8 cellular contexts compared by ENCODE assay signal in the genomic region with DNA sequence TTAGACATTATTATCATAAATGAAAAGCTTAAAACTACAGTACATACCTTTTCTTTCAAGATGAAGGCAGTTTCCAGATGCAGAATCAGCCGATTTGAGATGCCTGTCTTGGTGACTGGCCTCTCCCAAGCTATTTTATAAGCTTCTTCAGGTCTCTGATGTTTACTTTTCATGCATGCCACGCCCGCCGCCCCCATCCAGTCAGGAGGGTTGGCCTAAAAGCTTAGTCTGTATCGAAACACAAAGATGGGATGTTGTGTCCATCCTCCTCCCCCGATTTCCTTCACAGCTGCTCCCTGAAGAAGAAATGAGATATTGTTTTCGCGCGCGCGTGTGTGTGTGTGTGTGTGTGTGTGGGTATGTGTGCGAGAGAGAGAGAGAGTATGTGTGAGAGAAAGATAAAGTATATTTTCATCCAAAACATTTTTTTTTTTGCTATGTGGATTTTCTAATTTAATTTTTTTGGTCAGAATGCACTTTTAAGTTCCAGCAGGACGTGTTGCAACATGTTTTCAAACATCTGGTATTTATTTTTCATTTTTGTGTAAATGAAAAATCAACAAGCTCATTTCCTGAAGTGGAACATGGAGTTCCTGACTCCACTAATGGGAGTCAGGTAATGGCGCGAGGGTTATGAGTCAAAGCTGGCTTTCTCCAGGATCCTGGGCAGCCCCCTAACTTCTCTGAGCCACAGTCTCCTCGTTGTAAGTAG. TPM values are rescaled to one million over a fixed set of nuclear protein-coding genes. Genes with fewer than 3 reads are reported as not detected.
DNase-seq lines count a peak whose midpoint lies in the region; ATAC-seq and TF ChIP-seq lines count a peak whose summit lies in the region.

A gene (minus strand): TSS at position 110 of the 712 bp plus-strand sequence. CDS start 4,479 bp downstream, outside the sequence.

- peaks cover 8% of the 10 kb centered on the region for H3K27me3 Mint-ChIP-seq in Calu3 (ENCODE audit: unreplicated experiment)

- H3K36me3 Mint-ChIP-seq in Calu3 (ENCODE audit: insufficient read depth, unreplicated experiment) = no peaks in the 10 kb centered on the region

- ATAC-seq in left lung = peak; percentile 70

- no peak within 1 kb of the TSS for H3K9ac ChIP-seq in mammary epithelial cell (ENCODE audit: insufficient read depth, low read length)

- H3K9me3 ChIP-seq in mammary epithelial cell (replicated peaks; ENCODE audit: insufficient read depth, low read length) (no peaks in the 10 kb centered on the region), left lung (peaks cover 0 to 1% of the 10 kb centered on the region in 2 donors), tibial artery (no peaks in the 10 kb centered on the region)

- no peak within 1 kb of the TSS for H3K27ac Mint-ChIP-seq in Calu3 (ENCODE audit: unreplicated experiment)

- intact Hi-C loops in mammary epithelial cell (cut with micrococcal nuclease) = no loop called here
- intact Hi-C loops in left lung (cut with DNase I) = no loop called here
- intact Hi-C loops in tibial artery (cut with DNase I; ENCODE audit: low total_unique reads) = no loop called here
- intact Hi-C loops in Calu3 (cut with micrococcal nuclease; ENCODE audit: unreplicated experiment) = no loop called here

- H3K4me3 ChIP-seq in mammary epithelial cell (replicated peaks in 1 of 3; ENCODE audit: insufficient read depth in 1 of 3, low read depth in 2 of 3, low read length in 3 of 3) (no peak within 1 kb of the TSS), left lung (no peak within 1 kb of the TSS), tibial artery (peak within 1 kb of the TSS in 1 of 2 donors; percentile 1)

- H3K36me3 ChIP-seq in mammary epithelial cell (ENCODE audit: insufficient read depth, low read length) (no peaks in the 10 kb centered on the region), left lung (no peaks in the 10 kb centered on the region), tibial artery (no peaks in the 10 kb centered on the region)

- CTCF ChIA-PET in mammary epithelial cell (lab: Charles Lee; ENCODE audit: low non-redundant PET) = no interaction called here
- CTCF ChIA-PET in Calu3 (lab: Charles Lee) = interaction anchor here (0.6 to 1.5 kb wide), 6 partner anchors 13 to 216 kb away, joined by 3 to 6 read pairs (median 4); a partner anchor contains a TSS

- peak within 1 kb of the TSS; percentile 70 for H2AFZ ChIP-seq in mammary epithelial cell (ENCODE audit: low read depth, low read length)

- in situ Hi-C loops in mammary epithelial cell (cut with MboI; ENCODE audit: low sequenced_read_pairs in 2 of 2) = no loop called here

- no peaks in the 10 kb centered on the region for H3K79me2 ChIP-seq in mammary epithelial cell (ENCODE audit: insufficient read depth, low read length)

- dilution Hi-C loops in mammary epithelial cell (cut with HindIII; ENCODE audit: low sequenced_read_pairs) = no loop called here

- H3K4me3 Mint-ChIP-seq in Calu3 (ENCODE audit: low read depth, unreplicated experiment) = no peak within 1 kb of the TSS

- H3K9me3 Mint-ChIP-seq in Calu3 (ENCODE audit: low read depth, unreplicated experiment) = no peaks in the 10 kb centered on the region

- H4K20me1 ChIP-seq in mammary epithelial cell (ENCODE audit: insufficient read depth, low read length) = no peaks in the 10 kb centered on the region

- no peaks in the 10 kb centered on the region for H3K27me3 ChIP-seq in mammary epithelial cell (ENCODE audit: insufficient read depth, low read length)
- peaks cover 0 to 14% of the 10 kb centered on the region in 2 donors for H3K27me3 ChIP-seq in left lung
- H3K27me3 ChIP-seq in tibial artery = peaks cover 0 to 3% of the 10 kb centered on the region in 2 donors

- TF ChIP-seq CTCF in mammary epithelial cell (conservative IDR thresholded peaks at IDR 0.05 in 1 of 2, IDR thresholded peaks at IDR 0.05 in 1 of 2; ENCODE audit: extremely low read depth in 1 of 2, insufficient read depth in 1 of 2, low read depth in 1 of 2, low read length in 2 of 2) = no peak
- TF ChIP-seq CTCF in left lung (IDR thresholded peaks at IDR 0.05) = no peak
- no peak for TF ChIP-seq CTCF in tibial artery (IDR thresholded peaks at IDR 0.05)
- no peak for TF ChIP-seq CTCF in Calu3 (IDR thresholded peaks at IDR 0.05; ENCODE audit: unreplicated experiment)

- 34% methylated on average over 15 of the region's 16 CpGs for WGBS in mammary epithelial cell (ENCODE audit: low coverage, missing lambda C conversion rate)

- H3K4me2 ChIP-seq in mammary epithelial cell (ENCODE audit: insufficient read depth, low read depth, low read length) = peak within 1 kb of the TSS; percentile 32

- peak; percentile 32 for DNase-seq in NCI-H1436 (lab: John Stamatoyannopoulos, UW)
- no peak for DNase-seq in NCI-H1436 treated with DMSO at 0.1 percent for 48 hours (lab: John Stamatoyannopoulos, UW)
- DNase-seq in mammary epithelial cell = peak; percentile 71
- DNase-seq in left lung = peak in 1 of 2 donors; percentile 48
- DNase-seq in tibial artery = peak; percentile 74 to 78
- no peak for DNase-seq in Kasumi-1 (lab: John Stamatoyannopoulos, UW)
- no peak for DNase-seq in Calu3
- DNase-seq in SIG-M5 treated with dmso at 0.1 percent for 504 hours (lab: John Stamatoyannopoulos, UW; ENCODE audit: unreplicated experiment) = no peak

- H3K4me1 ChIP-seq in mammary epithelial cell (ENCODE audit: insufficient read depth, low read length) (peaks cover 7% of the 10 kb centered on the region), left lung (peaks cover 0 to 6% of the 10 kb centered on the region in 2 donors), tibial artery (peaks cover 0 to 3% (median 0%) of the 10 kb centered on the region in 4 donors)

- H3K4me1 Mint-ChIP-seq in Calu3 (ENCODE audit: low read depth, unreplicated experiment) = no peaks in the 10 kb centered on the region

- no TSS peak for BruUV-seq in mammary epithelial cell (replicated peaks; lab: Mats Ljungman, UMichigan)
- no TSS peak for BruUV-seq in Calu3 (replicated peaks; lab: Mats Ljungman, UMichigan)

- no peak within 1 kb of the TSS for H3K27ac ChIP-seq in mammary epithelial cell (ENCODE audit: insufficient read depth, low read depth, low read length)
- H3K27ac ChIP-seq in left lung = no peak within 1 kb of the TSS
- peak within 1 kb of the TSS in 1 of 2 donors; percentile 15 for H3K27ac ChIP-seq in tibial artery

RNA-seq across cellular contexts. Expression of the gene that starts here (rescaled TPM):
- total RNA-seq in mammary epithelial cell (10 to 100 TPM in 1 of 2 donors, not detected in 1; 31.7 TPM), left lung (10 to 100 TPM; 10.6 to 25.5 TPM), Calu3 (2022) (0.34 TPM in 1 of 2 replicates, not detected in the other)
- polyA plus RNA-seq in mammary epithelial cell = 0.86 TPM
- polyA minus RNA-seq in mammary epithelial cell = not detected

Comparison
In these comparisons a context has a peak if more than half of its experiments do, and no peak if none do; other contexts are left out.
1. DNase-seq: peak in NCI-H1436 (single experiment), mammary epithelial cell (single experiment) and tibial artery (2 of 2); none in NCI-H1436 treated with DMSO at 0.1 percent for 48 hours (single experiment), Kasumi-1 (0 of 2), Calu3 (single experiment) and SIG-M5 treated with dmso at 0.1 percent for 504 hours (single experiment).